In genomic region chr2:69253033-69253535, GRCh38 we compare ENCODE assay signal across 17 cellular contexts.
DNase-seq lines count a peak whose midpoint lies in the region; ATAC-seq and TF ChIP-seq lines count a peak whose summit lies in the region.
"Had no signal": no experiment of that assay in that cellular context is flagged by ENCODE, and none has a peak within 500 bp of the region (broad histone marks: within the 10 kb centered on the region; RNA-seq: fewer than 3 reads in every experiment).

No MANE protein-coding gene starts in this region.

- H3K27me3 Mint-ChIP-seq in nephron progenitor cell (ENCODE audit: low read depth, poor library complexity): no peaks in the 10 kb centered on the region
- H3K27me3 Mint-ChIP-seq in immature natural killer cell (ENCODE audit: low read depth in 3 of 3): peaks cover 4 to 15% (median 7%) of the 10 kb centered on the region in 3 donors

- no peak for TF ChIP-seq CTCF in choroid plexus epithelial cell (conservative IDR thresholded peaks at IDR 0.05; ENCODE audit: low read depth, low read length)
- no peak for TF ChIP-seq CTCF in tibial nerve (IDR thresholded peaks at IDR 0.05)
- TF ChIP-seq CTCF in nephron progenitor cell (IDR thresholded peaks at IDR 0.05): no peak

- H3K27ac Mint-ChIP-seq in nephron progenitor cell: no peak overlapping the region
- H3K27ac Mint-ChIP-seq in immature natural killer cell: no peak overlapping the region
- H3K27ac Mint-ChIP-seq: activated naive CD4-positive, alpha-beta T cell treated with anti-CD3 and anti-CD28 coated beads, Interleukin-2, amount 50 U/mL, for 72 hours; memory B cell; stimulated activated naive CD8-positive, alpha-beta T cell treated with anti-CD3 and anti-CD28 coated beads, Interleukin-15, amount 100 ng/mL, for 72 hours; T-helper 2 cell treated with Interferon-gamma antibody and Interleukin-4, amounts not matched to agents 5 μg/mL and 100 μg/mL, for 36 hours had no signal

- H3K27me3 ChIP-seq in tibial nerve: no peaks in the 10 kb centered on the region

- TF ChIP-seq EP300 in tibial nerve (IDR thresholded peaks at IDR 0.05): no peak

- ATAC-seq in HG03159 (IDR thresholded peaks at IDR 0.05; ENCODE audit: unreplicated experiment): no peak
- ATAC-seq: activated naive CD4-positive, alpha-beta T cell treated with anti-CD3 and anti-CD28 coated beads, Interleukin-2, amount 50 U/mL, for 72 hours; stimulated activated naive CD8-positive, alpha-beta T cell treated with anti-CD3 and anti-CD28 coated beads, Interleukin-15, amount 100 ng/mL, for 72 hours had no signal

- H3K36me3 Mint-ChIP-seq in nephron progenitor cell (ENCODE audit: low read depth) (peaks cover 21% of the 10 kb centered on the region), immature natural killer cell (no peaks in the 10 kb centered on the region)
- H3K36me3 Mint-ChIP-seq: activated naive CD4-positive, alpha-beta T cell treated with anti-CD3 and anti-CD28 coated beads, Interleukin-2, amount 50 U/mL, for 72 hours; memory B cell had no signal

- H3K4me3 ChIP-seq in choroid plexus epithelial cell (ENCODE audit: low read depth, low read length): no peak overlapping the region
- H3K4me3 ChIP-seq in tibial nerve: no peak overlapping the region
- H3K4me3 ChIP-seq: dorsolateral prefrontal cortex had no signal

- WGBS in tibial nerve, 2 donors: 18 to 24% methylated on average over 2 of the region's 2 CpGs

- peak overlapping the region; percentile 1 to 82 (median 52) for H3K27ac ChIP-seq in tibial nerve
- H3K27ac ChIP-seq: dorsolateral prefrontal cortex had no signal

- H3K36me3 ChIP-seq in tibial nerve: no peaks in the 10 kb centered on the region

- H3K9me3 Mint-ChIP-seq in nephron progenitor cell (peaks cover 16% of the 10 kb centered on the region), immature natural killer cell (peaks cover 0 to 9% (median 1%) of the 10 kb centered on the region in 6 donors)
- H3K9me3 Mint-ChIP-seq: T-helper 2 cell treated with Interferon-gamma antibody and Interleukin-4, amounts not matched to agents 5 μg/mL and 100 μg/mL, for 36 hours had no signal

- DNase-seq in M059J (ENCODE audit: low read depth) (peak; percentile 32), choroid plexus epithelial cell (ENCODE audit: low read depth) (peak; percentile 19), lung microvascular endothelial cell (ENCODE audit: low read depth in 2 of 2) (peak; percentile 10 to 54), tibial nerve (ENCODE audit: low spot score in 2 of 2) (no peak), nephron progenitor cell (no peak), immature natural killer cell (no peak), NCI-H1436 (lab: John Stamatoyannopoulos, UW) (no peak)
- DNase-seq: activated CD8-positive, alpha-beta memory T cell treated with anti-CD3 and anti-CD28 coated beads for 24 hours; dorsolateral prefrontal cortex; Kasumi-1; NCI-H2029 treated with DMSO at 0.1 percent for 48 hours; posterior cingulate gyrus; stimulated activated naive CD8-positive, alpha-beta T cell treated with anti-CD3 and anti-CD28 coated beads, Interleukin-15, amount 100 ng/mL, for 72 hours had no signal

- H3K4me3 Mint-ChIP-seq in nephron progenitor cell (no peak overlapping the region), immature natural killer cell (no peak overlapping the region)
- H3K4me3 Mint-ChIP-seq: memory B cell; stimulated activated naive CD8-positive, alpha-beta T cell treated with anti-CD3 and anti-CD28 coated beads, Interleukin-15, amount 100 ng/mL, for 72 hours; T-helper 2 cell treated with Interferon-gamma antibody and Interleukin-4, amounts not matched to agents 5 μg/mL and 100 μg/mL, for 36 hours had no signal

- H3K4me1 ChIP-seq in tibial nerve: peaks cover 0 to 26% (median 4%) of the 10 kb centered on the region in 4 donors

- TF ChIP-seq POLR2A in tibial nerve (IDR thresholded peaks at IDR 0.05): no peak

- H3K9me3 ChIP-seq in tibial nerve: peaks cover 0 to 9% (median 0%) of the 10 kb centered on the region in 4 donors

- H3K4me1 Mint-ChIP-seq in nephron progenitor cell: no peaks in the 10 kb centered on the region
- no peaks in the 10 kb centered on the region for H3K4me1 Mint-ChIP-seq in immature natural killer cell
- H3K4me1 Mint-ChIP-seq: memory B cell; stimulated activated naive CD8-positive, alpha-beta T cell treated with anti-CD3 and anti-CD28 coated beads, Interleukin-15, amount 100 ng/mL, for 72 hours had no signal

Comparison
In these comparisons a context has a peak if more than half of its experiments do, and no peak if none do; other contexts are left out.
1. DNase-seq: peak in M059J (single experiment), choroid plexus epithelial cell (single experiment) and lung microvascular endothelial cell (2 of 2); none in tibial nerve (0 of 2), nephron progenitor cell (single experiment), immature natural killer cell (0 of 3) and NCI-H1436 (single experiment).